Comparison of ENCODE assay signal across 18 cellular contexts in the genomic region with DNA sequence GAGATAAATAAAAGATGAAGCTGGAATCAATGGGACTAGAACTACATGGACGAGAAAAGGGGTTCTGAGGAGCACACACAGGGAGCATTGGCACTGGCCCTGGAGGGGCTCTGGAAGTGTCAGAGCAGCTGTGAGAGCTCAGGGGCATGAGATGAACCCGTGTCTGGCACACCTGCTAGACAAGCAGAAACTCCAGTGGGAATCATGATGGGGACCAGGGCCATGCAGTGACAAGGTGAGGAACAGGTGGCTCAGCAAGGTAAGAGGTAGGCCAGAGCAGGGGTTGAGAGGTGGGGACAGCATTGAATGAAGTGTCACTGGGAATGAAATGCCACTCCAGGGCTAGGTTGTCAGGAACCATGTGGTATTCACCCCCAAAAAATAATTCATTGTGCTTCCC.
DNase-seq lines count a peak whose midpoint lies in the region; ATAC-seq lines count a peak whose summit lies in the region.
"Had no signal": no experiment of that assay in that cellular context is flagged by ENCODE, and none has a peak within 500 bp of the region (broad histone marks: within the 10 kb centered on the region; RNA-seq: fewer than 3 reads in every experiment).

No MANE protein-coding gene starts in this region.

- no peak overlapping the region for H2AK5ac ChIP-seq in neuronal stem cell (ENCODE audit: low read depth, low read length)

- peak overlapping the region; percentile 83 for H3K14ac ChIP-seq in neuronal stem cell (ENCODE audit: low read length)

- intact Hi-C loops in activated CD4-positive, alpha-beta T cell treated with anti-CD3 and anti-CD28 coated beads, Interleukin-2, amount 10 ng/mL, durations not matched to agents 24 days and 14 days (cut with micrococcal nuclease), result no loop called here

- H3K27me3 ChIP-seq in neuronal stem cell (ENCODE audit: control insufficient read depth in 3 of 3, insufficient read depth in 3 of 3, low read depth in 1 of 3, low read length in 3 of 3), result no peaks in the 10 kb centered on the region
- H3K27me3 ChIP-seq: BLaER1 treated with 17β-estradiol and CSF1 and Interleukin-3, amounts not matched to agents 10 nM and 100 nM had no signal

- DNase-seq in activated CD4-positive, alpha-beta T cell treated with anti-CD3 and anti-CD28 coated beads, Interleukin-2, amount 10 ng/mL, durations not matched to agents 24 days and 14 days, result peak; percentile 33
- no peak for DNase-seq in activated CD4-positive, alpha-beta T cell treated with anti-CD3 and anti-CD28 coated beads, Interleukin-2, amount 50 U/mL, for 4 hours
- no peak for DNase-seq in neuronal stem cell (ENCODE audit: low spot score)
- no peak for DNase-seq in stimulated activated effector memory CD8-positive, alpha-beta T cell treated with anti-CD3 and anti-CD28 coated beads, Interleukin-12 subunit alpha, Interleukin-12 subunit beta, amount 100 ng/mL, for 72 hours (ENCODE audit: low spot score in 2 of 2)
- DNase-seq in HUDEP-2 (lab: John Stamatoyannopoulos, UW; ENCODE audit: unreplicated experiment in 76 of 76), result no peak
- no peak for DNase-seq in dedifferentiated amniotic fluid mesenchymal stem cell (ENCODE audit: extremely low spot score)
- DNase-seq: AML-193; Caco-2; Calu3; CD4-positive, alpha-beta T cell; CD8-positive, alpha-beta T cell; DMS79 treated with DMSO at 0.1 percent for 48 hours; GF-D8 had no signal

- no peak overlapping the region for H2BK15ac ChIP-seq in neuronal stem cell (ENCODE audit: low read length)

- H3K9me3 ChIP-seq in neuronal stem cell (replicated peaks in 1 of 2; ENCODE audit: control insufficient read depth in 2 of 2, insufficient read depth in 1 of 2, low read depth in 1 of 2, low read length in 2 of 2), result no peaks in the 10 kb centered on the region
- H3K9me3 ChIP-seq: A549; BLaER1 treated with 17β-estradiol and CSF1 and Interleukin-3, amounts not matched to agents 10 nM and 100 nM; Caco-2 had no signal

- no peak overlapping the region for H4K8ac ChIP-seq in neuronal stem cell (ENCODE audit: low read depth, low read length)

- peak overlapping the region; percentile 2 for H3K18ac ChIP-seq in neuronal stem cell (ENCODE audit: low read length)

- H3K23ac ChIP-seq in neuronal stem cell (ENCODE audit: low read depth, low read length, poor library complexity), result no peak overlapping the region

- no peaks in the 10 kb centered on the region for H3K9me3 Mint-ChIP-seq in activated CD4-positive, alpha-beta T cell treated with anti-CD3 and anti-CD28 coated beads, Interleukin-2, amount 10 ng/mL, durations not matched to agents 24 days and 14 days
- H3K9me3 Mint-ChIP-seq in stimulated activated effector memory CD8-positive, alpha-beta T cell treated with anti-CD3 and anti-CD28 coated beads, Interleukin-12 subunit alpha, Interleukin-12 subunit beta, amount 100 ng/mL, for 72 hours, result no peaks in the 10 kb centered on the region
- H3K9me3 Mint-ChIP-seq: CD8-positive, alpha-beta T cell had no signal

- H3K27ac Mint-ChIP-seq in activated CD4-positive, alpha-beta T cell treated with anti-CD3 and anti-CD28 coated beads, Interleukin-2, amount 10 ng/mL, durations not matched to agents 24 days and 14 days, result no peak overlapping the region
- H3K27ac Mint-ChIP-seq in stimulated activated effector memory CD8-positive, alpha-beta T cell treated with anti-CD3 and anti-CD28 coated beads, Interleukin-12 subunit alpha, Interleukin-12 subunit beta, amount 100 ng/mL, for 72 hours, result no peak overlapping the region
- H3K27ac Mint-ChIP-seq: B cell; CD4-positive, alpha-beta T cell; CD8-positive, alpha-beta T cell had no signal

- H4K91ac ChIP-seq in neuronal stem cell (ENCODE audit: low read depth, low read length, poor library complexity), result no peak overlapping the region

- no peaks in the 10 kb centered on the region for H3K4me1 ChIP-seq in neuronal stem cell (ENCODE audit: control insufficient read depth in 2 of 2, insufficient read depth in 1 of 2, low read depth in 1 of 2, low read length in 2 of 2)
- H3K4me1 ChIP-seq: A549; BLaER1 treated with 17β-estradiol and CSF1 and Interleukin-3, amounts not matched to agents 10 nM and 100 nM; Caco-2 had no signal

- H3K4me1 Mint-ChIP-seq in activated CD4-positive, alpha-beta T cell treated with anti-CD3 and anti-CD28 coated beads, Interleukin-2, amount 10 ng/mL, durations not matched to agents 24 days and 14 days, result no peaks in the 10 kb centered on the region
- no peaks in the 10 kb centered on the region for H3K4me1 Mint-ChIP-seq in stimulated activated effector memory CD8-positive, alpha-beta T cell treated with anti-CD3 and anti-CD28 coated beads, Interleukin-12 subunit alpha, Interleukin-12 subunit beta, amount 100 ng/mL, for 72 hours
- H3K4me1 Mint-ChIP-seq: B cell had no signal

- peaks cover 1% of the 10 kb centered on the region for H3K27me3 Mint-ChIP-seq in activated CD4-positive, alpha-beta T cell treated with anti-CD3 and anti-CD28 coated beads, Interleukin-2, amount 10 ng/mL, durations not matched to agents 24 days and 14 days
- H3K27me3 Mint-ChIP-seq: B cell; CD4-positive, alpha-beta T cell had no signal

- H3K79me1 ChIP-seq in neuronal stem cell (ENCODE audit: low read depth, low read length), result no peaks in the 10 kb centered on the region

- no peak overlapping the region for H3K27ac ChIP-seq in neuronal stem cell (replicated peaks; ENCODE audit: low read length)
- H3K27ac ChIP-seq: 22Rv1; A549; BLaER1 treated with 17β-estradiol and CSF1 and Interleukin-3, amounts not matched to agents 10 nM and 100 nM; C4-2B had no signal

- no peak overlapping the region for H3K4me3 Mint-ChIP-seq in activated CD4-positive, alpha-beta T cell treated with anti-CD3 and anti-CD28 coated beads, Interleukin-2, amount 10 ng/mL, durations not matched to agents 24 days and 14 days
- H3K4me3 Mint-ChIP-seq in stimulated activated effector memory CD8-positive, alpha-beta T cell treated with anti-CD3 and anti-CD28 coated beads, Interleukin-12 subunit alpha, Interleukin-12 subunit beta, amount 100 ng/mL, for 72 hours, result no peak overlapping the region
- H3K4me3 Mint-ChIP-seq: B cell; CD4-positive, alpha-beta T cell; CD8-positive, alpha-beta T cell had no signal

- no peak overlapping the region for H3K4me3 ChIP-seq in neuronal stem cell (ENCODE audit: low read length in 2 of 2)
- H3K4me3 ChIP-seq: A549; BLaER1 treated with 17β-estradiol and CSF1 and Interleukin-3, amounts not matched to agents 10 nM and 100 nM had no signal

- no peak overlapping the region for H2AFZ ChIP-seq in neuronal stem cell (ENCODE audit: low read length)

- ATAC-seq in stimulated activated effector memory CD8-positive, alpha-beta T cell treated with anti-CD3 and anti-CD28 coated beads, Interleukin-12 subunit alpha, Interleukin-12 subunit beta, amount 100 ng/mL, for 72 hours, result peak; percentile 8
- ATAC-seq: A549; CD8-positive, alpha-beta T cell had no signal

- no peak overlapping the region for H2BK12ac ChIP-seq in neuronal stem cell (ENCODE audit: low read length)

- no CpG with 5 or more reads among the region's 2 CpGs for WGBS in neuronal stem cell (ENCODE audit: extremely low coverage in 2 of 2, insufficient read length in 2 of 2, insufficient replicate concordance in 1 of 2), 2 donors

- H3K9ac ChIP-seq in neuronal stem cell (ENCODE audit: low read depth, low read length, poor library complexity), result no peak overlapping the region
- H3K9ac ChIP-seq: BLaER1 treated with 17β-estradiol and CSF1 and Interleukin-3, amounts not matched to agents 10 nM and 100 nM had no signal

- no peaks in the 10 kb centered on the region for H3K36me3 ChIP-seq in neuronal stem cell (replicated peaks in 1 of 2; ENCODE audit: control insufficient read depth in 2 of 2, insufficient read depth in 2 of 2, low read length in 2 of 2)
- H3K36me3 ChIP-seq: BLaER1 treated with 17β-estradiol and CSF1 and Interleukin-3, amounts not matched to agents 10 nM and 100 nM had no signal

- no peak overlapping the region for H2BK120ac ChIP-seq in neuronal stem cell (ENCODE audit: low read depth, low read length)

- H3K4me2 ChIP-seq in neuronal stem cell (ENCODE audit: insufficient read depth, low read length, poor library complexity, severe bottlenecking), result no peak overlapping the region
- H3K4me2 ChIP-seq: A549; BLaER1 treated with 17β-estradiol and CSF1 and Interleukin-3, amounts not matched to agents 10 nM and 100 nM had no signal

- H2BK5ac ChIP-seq in neuronal stem cell (ENCODE audit: low read length), result no peak overlapping the region

- no peaks in the 10 kb centered on the region for H3K36me3 Mint-ChIP-seq in activated CD4-positive, alpha-beta T cell treated with anti-CD3 and anti-CD28 coated beads, Interleukin-2, amount 10 ng/mL, durations not matched to agents 24 days and 14 days (ENCODE audit: low read depth)
- no peaks in the 10 kb centered on the region for H3K36me3 Mint-ChIP-seq in stimulated activated effector memory CD8-positive, alpha-beta T cell treated with anti-CD3 and anti-CD28 coated beads, Interleukin-12 subunit alpha, Interleukin-12 subunit beta, amount 100 ng/mL, for 72 hours
- H3K36me3 Mint-ChIP-seq: CD8-positive, alpha-beta T cell had no signal

- no peak overlapping the region for H3K4ac ChIP-seq in neuronal stem cell (ENCODE audit: low read length)
